ENCODE assay signal across 13 cellular contexts in the genomic region with DNA sequence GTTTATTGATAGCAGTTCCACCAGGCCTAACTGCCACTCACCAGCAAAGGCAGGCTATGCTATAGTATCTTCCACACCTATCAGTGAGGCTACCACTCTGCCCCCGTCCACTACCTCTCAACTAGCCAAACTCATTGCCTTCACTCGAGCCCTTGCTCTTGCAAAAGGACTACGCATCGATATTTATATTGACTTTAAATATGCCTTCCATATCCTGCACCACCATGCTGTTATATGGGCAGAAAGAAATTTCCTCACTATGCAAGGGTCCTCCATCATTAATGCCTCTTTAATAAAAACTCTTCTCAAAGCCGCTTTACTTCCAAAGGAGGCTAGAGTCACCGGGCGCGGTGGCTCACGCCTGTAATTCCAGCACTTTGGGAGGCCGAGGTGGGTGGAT. TPM values are rescaled to one million over a fixed set of nuclear protein-coding genes. Genes with fewer than 3 reads are reported as not detected.
"Had no signal": no experiment of that assay in that cellular context is flagged by ENCODE, and none has a peak within 500 bp of the region (broad histone marks: within the 10 kb centered on the region; RNA-seq: fewer than 3 reads in every experiment).

No MANE protein-coding gene starts in this region.

RNA-seq across cellular contexts. Expression of a gene that starts 18.4 kb away (rescaled TPM):
- total RNA-seq: activated B cell treated with CpG ODN at 0.5 μM for 24 hours; activated CD4-positive, alpha-beta memory T cell treated with anti-CD3 and anti-CD28 coated beads, Interleukin-2, amount 10 ng/mL, durations not matched to agents 7 days and 5 days; activated CD4-positive, alpha-beta T cell treated with anti-CD3 and anti-CD28 coated beads, Interleukin-2, amount 10 ng/mL, durations not matched to agents 7 days and 5 days; activated CD8-positive, alpha-beta T cell treated with anti-CD3 and anti-CD28 coated beads, Interleukin-2, amount 10 ng/mL, durations not matched to agents 7 days and 5 days; T-helper 17 cell had no signal

RNA-seq across cellular contexts. Expression of a gene that starts 58.4 kb away (rescaled TPM):
- total RNA-seq: activated B cell treated with CpG ODN at 0.5 μM for 24 hours; activated CD4-positive, alpha-beta memory T cell treated with anti-CD3 and anti-CD28 coated beads for 36 hours; activated CD4-positive, alpha-beta memory T cell treated with anti-CD3 and anti-CD28 coated beads, Interleukin-2, amount 10 ng/mL, durations not matched to agents 7 days and 5 days; activated CD4-positive, alpha-beta T cell treated with anti-CD3 and anti-CD28 coated beads for 36 hours; activated CD4-positive, alpha-beta T cell treated with anti-CD3 and anti-CD28 coated beads, Interleukin-2, amount 10 ng/mL, durations not matched to agents 24 days and 14 days; activated CD4-positive, alpha-beta T cell treated with anti-CD3 and anti-CD28 coated beads, Interleukin-2, amount 10 ng/mL, durations not matched to agents 7 days and 5 days; activated CD8-positive, alpha-beta memory T cell treated with anti-CD3 and anti-CD28 coated beads for 36 hours; activated CD8-positive, alpha-beta memory T cell treated with anti-CD3 and anti-CD28 coated beads, Interleukin-2, amount 10 ng/mL, durations not matched to agents 7 days and 5 days; activated CD8-positive, alpha-beta T cell treated with anti-CD3 and anti-CD28 coated beads for 36 hours; activated CD8-positive, alpha-beta T cell treated with anti-CD3 and anti-CD28 coated beads, Interleukin-2, amount 10 ng/mL, durations not matched to agents 7 days and 5 days; T-helper 1 cell treated with Interleukin-12 subunit alpha and Interleukin-12 subunit beta and Interleukin-4 antibody, amounts not matched to agents 30 ng/mL and 1 ng/mL, for 36 hours; T-helper 2 cell treated with Interferon-gamma antibody and Interleukin-4, amounts not matched to agents 100 ng/mL and 5 ng/mL, for 36 hours had no signal
